In genomic region chr20:47543006-47543431, GRCh38 we compare ENCODE assay signal across 13 cellular contexts. TPM values are rescaled to one million over a fixed set of nuclear protein-coding genes. Genes with fewer than 3 reads are reported as not detected.
A peak's percentile ranks its signal among the peaks of the same experiment; 100 is the strongest.
DNase-seq lines count a peak whose midpoint lies in the region; ATAC-seq and TF ChIP-seq lines count a peak whose summit lies in the region.
"Had no signal": no experiment of that assay in that cellular context is flagged by ENCODE, and none has a peak within 500 bp of the region (broad histone marks: within the 10 kb centered on the region; RNA-seq: fewer than 3 reads in every experiment).

No MANE protein-coding gene starts in this region.

- DNase-seq in CD4-positive, alpha-beta memory T cell, result peak in 1 of 5 donors; percentile 2
- peak; percentile 6 for DNase-seq in H4 (ENCODE audit: low spot score)
- no peak for DNase-seq in activated naive CD8-positive, alpha-beta T cell treated with anti-CD3 and anti-CD28 coated beads for 36 hours
- DNase-seq in naive thymus-derived CD4-positive, alpha-beta T cell, result no peak
- no peak for DNase-seq in NCI-H748 (lab: John Stamatoyannopoulos, UW; ENCODE audit: unreplicated experiment)
- no peak for DNase-seq in NK-92 treated with Interleukin-12 subunit alpha and Interleukin-12 subunit beta, amount 100 ng/mL, for 24 hours (lab: John Stamatoyannopoulos, UW)
- no peak for DNase-seq in body of pancreas
- DNase-seq: left colon, NCI-H1694, OCI-M1 had no signal

- peak overlapping the region in 6 of 7 donors; percentile 6 to 66 (median 33) for H3K27ac Mint-ChIP-seq in CD4-positive, alpha-beta memory T cell
- peak overlapping the region; percentile 19 for H3K27ac Mint-ChIP-seq in activated naive CD8-positive, alpha-beta T cell treated with anti-CD3 and anti-CD28 coated beads for 36 hours
- peak overlapping the region in 7 of 9 donors; percentile 1 to 79 (median 33) for H3K27ac Mint-ChIP-seq in naive thymus-derived CD4-positive, alpha-beta T cell

- CTCF ChIA-PET in CD4-positive, alpha-beta memory T cell (lab: Charles Lee; ENCODE audit: partially characterized antibody), result interaction anchor here (0.6 kb wide), 1 partner anchor 118 kb away, joined by 3 read pairs; no protein-coding TSS in a partner anchor
- CTCF ChIA-PET in naive thymus-derived CD4-positive, alpha-beta T cell (lab: Charles Lee), result no interaction called here

- H3K4me1 Mint-ChIP-seq in CD4-positive, alpha-beta memory T cell, result peaks cover 42 to 80% (median 61%) of the 10 kb centered on the region in 4 donors
- H3K4me1 Mint-ChIP-seq in activated naive CD8-positive, alpha-beta T cell treated with anti-CD3 and anti-CD28 coated beads for 36 hours, result peaks cover 72% of the 10 kb centered on the region
- H3K4me1 Mint-ChIP-seq in naive thymus-derived CD4-positive, alpha-beta T cell, result peaks cover 53 to 91% (median 82%) of the 10 kb centered on the region in 7 donors

- peaks cover 4 to 12% of the 10 kb centered on the region in 2 donors for H3K36me3 Mint-ChIP-seq in CD4-positive, alpha-beta memory T cell
- peaks cover 39% of the 10 kb centered on the region for H3K36me3 Mint-ChIP-seq in activated naive CD8-positive, alpha-beta T cell treated with anti-CD3 and anti-CD28 coated beads for 36 hours
- H3K36me3 Mint-ChIP-seq in naive thymus-derived CD4-positive, alpha-beta T cell, result peaks cover 4 to 27% (median 7%) of the 10 kb centered on the region in 5 donors

- H3K4me3 ChIP-seq in CD4-positive, alpha-beta memory T cell (ENCODE audit: low read length in 2 of 2), result no peak overlapping the region
- no peak overlapping the region for H3K4me3 ChIP-seq in naive thymus-derived CD4-positive, alpha-beta T cell (ENCODE audit: low read length)
- no peak overlapping the region for H3K4me3 ChIP-seq in body of pancreas
- H3K4me3 ChIP-seq: prostate gland, vagina had no signal

- H3K27me3 ChIP-seq in CD4-positive, alpha-beta memory T cell (ENCODE audit: insufficient read depth, low read length), result no peaks in the 10 kb centered on the region
- no peaks in the 10 kb centered on the region for H3K27me3 ChIP-seq in naive thymus-derived CD4-positive, alpha-beta T cell (ENCODE audit: control insufficient read depth in 2 of 2, insufficient read depth in 2 of 2, low read length in 2 of 2)
- no peaks in the 10 kb centered on the region for H3K27me3 ChIP-seq in body of pancreas
- H3K27me3 ChIP-seq: vagina had no signal

- TF ChIP-seq POLR2A in body of pancreas (IDR thresholded peaks at IDR 0.05), result no peak

- H3K36me3 ChIP-seq in CD4-positive, alpha-beta memory T cell (ENCODE audit: insufficient read depth, low read length), result no peaks in the 10 kb centered on the region
- H3K36me3 ChIP-seq in naive thymus-derived CD4-positive, alpha-beta T cell (ENCODE audit: control insufficient read depth in 2 of 3, insufficient read depth in 3 of 3, low read length in 3 of 3), result no peaks in the 10 kb centered on the region
- no peaks in the 10 kb centered on the region for H3K36me3 ChIP-seq in body of pancreas (replicated peaks in 1 of 2; ENCODE audit: insufficient read depth in 1 of 2, low read depth in 2 of 2)
- H3K36me3 ChIP-seq: prostate gland, vagina had no signal

- no peaks in the 10 kb centered on the region for H3K27me3 Mint-ChIP-seq in CD4-positive, alpha-beta memory T cell
- no peaks in the 10 kb centered on the region for H3K27me3 Mint-ChIP-seq in activated naive CD8-positive, alpha-beta T cell treated with anti-CD3 and anti-CD28 coated beads for 36 hours
- no peaks in the 10 kb centered on the region for H3K27me3 Mint-ChIP-seq in naive thymus-derived CD4-positive, alpha-beta T cell

- peak; percentile 46 for ATAC-seq in naive thymus-derived CD4-positive, alpha-beta T cell
- no peak for ATAC-seq in HG02870 (IDR thresholded peaks at IDR 0.05; ENCODE audit: unreplicated experiment)
- no peak for ATAC-seq in body of pancreas
- ATAC-seq: left colon had no signal

- H3K27ac ChIP-seq in CD4-positive, alpha-beta memory T cell (ENCODE audit: low read depth, low read length), result no peak overlapping the region
- H3K27ac ChIP-seq in naive thymus-derived CD4-positive, alpha-beta T cell (ENCODE audit: low read depth, low read length), result no peak overlapping the region
- H3K27ac ChIP-seq in body of pancreas, result no peak overlapping the region
- H3K27ac ChIP-seq: prostate gland, vagina had no signal

- peak overlapping the region in 4 of 8 donors; percentile 17 to 77 (median 30) for H3K4me3 Mint-ChIP-seq in CD4-positive, alpha-beta memory T cell
- no peak overlapping the region for H3K4me3 Mint-ChIP-seq in activated naive CD8-positive, alpha-beta T cell treated with anti-CD3 and anti-CD28 coated beads for 36 hours
- peak overlapping the region in 4 of 10 donors; percentile 0 to 35 (median 20) for H3K4me3 Mint-ChIP-seq in naive thymus-derived CD4-positive, alpha-beta T cell

- no peaks in the 10 kb centered on the region for H3K9me3 ChIP-seq in CD4-positive, alpha-beta memory T cell (ENCODE audit: control insufficient read depth in 1 of 2, low read length in 2 of 2)
- no peaks in the 10 kb centered on the region for H3K9me3 ChIP-seq in naive thymus-derived CD4-positive, alpha-beta T cell (ENCODE audit: control insufficient read depth in 2 of 3, low read length in 3 of 3)
- H3K9me3 ChIP-seq in body of pancreas, result no peaks in the 10 kb centered on the region
- H3K9me3 ChIP-seq: prostate gland, vagina had no signal

- intact Hi-C loops in CD4-positive, alpha-beta memory T cell (cut with micrococcal nuclease), result loop anchor here (5.0 kb wide), 1 partner anchor 41 kb away; the partner anchor contains the start of gene NCOA3
- intact Hi-C loops in naive thymus-derived CD4-positive, alpha-beta T cell (cut with micrococcal nuclease), result loop anchor here in 1 of 2 donors (5.0 kb wide), 1 partner anchor 41 kb away; the partner anchor contains the start of gene NCOA3
- intact Hi-C loops in body of pancreas (cut with DNase I), result no loop called here

- H3K9me3 Mint-ChIP-seq in CD4-positive, alpha-beta memory T cell, result no peaks in the 10 kb centered on the region
- no peaks in the 10 kb centered on the region for H3K9me3 Mint-ChIP-seq in activated naive CD8-positive, alpha-beta T cell treated with anti-CD3 and anti-CD28 coated beads for 36 hours
- peaks cover 0 to 1% (median 0%) of the 10 kb centered on the region in 11 donors for H3K9me3 Mint-ChIP-seq in naive thymus-derived CD4-positive, alpha-beta T cell

- TF ChIP-seq CTCF in body of pancreas (IDR thresholded peaks at IDR 0.05), result no peak

- WGBS in body of pancreas, 2 donors, result 64 to 74% methylated on average over 1 of the region's 1 CpG

- H3K4me1 ChIP-seq in CD4-positive, alpha-beta memory T cell (ENCODE audit: insufficient read depth, low read length), result peaks cover 42% of the 10 kb centered on the region
- H3K4me1 ChIP-seq in naive thymus-derived CD4-positive, alpha-beta T cell (ENCODE audit: control insufficient read depth in 2 of 2, insufficient read depth in 2 of 2, low read length in 2 of 2), result peaks cover 0 to 10% of the 10 kb centered on the region in 2 donors
- H3K4me1 ChIP-seq in body of pancreas, result peaks cover 33% of the 10 kb centered on the region
- H3K4me1 ChIP-seq: prostate gland had no signal

- POLR2A ChIA-PET in CD4-positive, alpha-beta memory T cell (lab: Charles Lee; ENCODE audit: partially characterized antibody), result interaction anchor here (0.9 kb wide), 1 partner anchor 41 kb away, joined by 5 read pairs; no protein-coding TSS in a partner anchor
- POLR2A ChIA-PET in naive thymus-derived CD4-positive, alpha-beta T cell (lab: Charles Lee), result no interaction called here

RNA-seq across cellular contexts. Expression of gene NCOA3, which starts 41.3 kb away (rescaled TPM):
- 10 to 100 TPM; 69.0 to 74.7 TPM for total RNA-seq in CD4-positive, alpha-beta memory T cell
- 10 to 100 TPM in 1 of 2 donors, 1 to 10 TPM in 1; 7.0 to 23.4 TPM for polyA plus RNA-seq in CD4-positive, alpha-beta memory T cell
- total RNA-seq in H4 (2014; rRNA removed; shearing (Covaris generic)), result 10.2 and 12.3 TPM in 2 replicates
- total RNA-seq in activated naive CD8-positive, alpha-beta T cell treated with anti-CD3 and anti-CD28 coated beads for 36 hours, result 10 to 100 TPM; 58.1 to 66.4 TPM
- total RNA-seq in naive thymus-derived CD4-positive, alpha-beta T cell, result 100 to 1,000 TPM in 1 of 5 experiments, 10 to 100 TPM in 4; 75.0 to 115 (median 89.2) TPM
- polyA plus RNA-seq in naive thymus-derived CD4-positive, alpha-beta T cell, result 10 to 100 TPM; 20.3 to 28.4 TPM
- 10 to 100 TPM; 14.8 to 17.1 TPM for total RNA-seq in body of pancreas
